27 cellular contexts compared by ENCODE assay signal in genomic region chr7:83466187-83466923, GRCh38.
"Had no signal": no experiment of that assay in that cellular context is flagged by ENCODE, and none has a peak within 500 bp of the region (broad histone marks: within the 10 kb centered on the region; RNA-seq: fewer than 3 reads in every experiment).

No MANE protein-coding gene starts in this region.

- H3K4me3 Mint-ChIP-seq: activated CD4-positive, alpha-beta T cell treated with anti-CD3 and anti-CD28 coated beads for 36 hours; activated CD8-positive, alpha-beta T cell treated with anti-CD3 and anti-CD28 coated beads for 36 hours; activated naive CD4-positive, alpha-beta T cell treated with anti-CD3 and anti-CD28 coated beads, Interleukin-2, amount 50 U/mL, for 24 hours; activated T-cell treated with anti-CD3 and anti-CD28 coated beads, Interleukin-2, amount 50 U/mL, for 72 hours; central memory CD8-positive, alpha-beta T cell had no signal

- H3K36me3 ChIP-seq: ascending aorta, MG63, Peyer's patch, SJCRH30 had no signal

- H3K27me3 ChIP-seq: ascending aorta, body of pancreas, MG63, Peyer's patch, SJCRH30 had no signal

- H3K27ac ChIP-seq: ascending aorta, body of pancreas, Peyer's patch, RWPE1, SJCRH30, VCaP had no signal

- ATAC-seq: activated CD4-positive, alpha-beta T cell treated with anti-CD3 and anti-CD28 coated beads for 36 hours; activated CD8-positive, alpha-beta T cell treated with anti-CD3 and anti-CD28 coated beads for 36 hours; activated T-cell treated with anti-CD3 and anti-CD28 coated beads, Interleukin-2, amount 50 U/mL, for 72 hours; body of pancreas had no signal

- H3K9me3 Mint-ChIP-seq: activated CD8-positive, alpha-beta T cell treated with anti-CD3 and anti-CD28 coated beads for 36 hours; activated naive CD4-positive, alpha-beta T cell treated with anti-CD3 and anti-CD28 coated beads, Interleukin-2, amount 50 U/mL, for 24 hours; activated T-helper 2 cell treated with anti-CD3 and anti-CD28 coated beads, Interferon-gamma antibody, Interleukin-2, Interleukin-4, amounts not matched to agents 10 μg/mL and 5 μg/mL and 100 μg/mL, durations not matched to agents 14 hours and 24 hours and 36 hours had no signal

- H3K4me3 ChIP-seq: ascending aorta, body of pancreas, MG63, Peyer's patch, SJCRH30 had no signal

- H3K9ac ChIP-seq: SK-N-SH had no signal

- H3K4me1 ChIP-seq: ascending aorta, body of pancreas, Peyer's patch had no signal

- H3K9me2 ChIP-seq: SK-N-SH had no signal

- DNase-seq: activated CD4-positive, alpha-beta T cell treated with anti-CD3 and anti-CD28 coated beads for 36 hours; activated CD8-positive, alpha-beta memory T cell treated with anti-CD3 and anti-CD28 coated beads, Interleukin-2, amount 50 U/mL, for 4 hours; activated CD8-positive, alpha-beta T cell treated with anti-CD3 and anti-CD28 coated beads for 36 hours; activated T-cell treated with anti-CD3 and anti-CD28 coated beads, Interleukin-2, amount 50 U/mL, for 72 hours; body of pancreas; MG63; MV-4-11; NCI-H1092 treated with DMSO at 0.1 percent for 48 hours; NCI-H1417 treated with DMSO at 0.1 percent for 48 hours; NCI-H1694; NCI-H2029; NCI-H345; NCI-H510A treated with DMSO at 0.1 percent for 48 hours; NCI-H69; NK-92 treated with Interleukin-12 subunit alpha and Interleukin-12 subunit beta, amount 100 ng/mL, for 24 hours; OCI-M1; Peyer's patch; Right ventricle myocardium superior; SJCRH30; SK-N-SH; T-helper 1 cell had no signal

- H3K27ac Mint-ChIP-seq: activated CD4-positive, alpha-beta T cell treated with anti-CD3 and anti-CD28 coated beads for 36 hours; activated CD8-positive, alpha-beta T cell treated with anti-CD3 and anti-CD28 coated beads for 36 hours; activated naive CD4-positive, alpha-beta T cell treated with anti-CD3 and anti-CD28 coated beads, Interleukin-2, amount 50 U/mL, for 24 hours; activated T-cell treated with anti-CD3 and anti-CD28 coated beads, Interleukin-2, amount 50 U/mL, for 72 hours; activated T-helper 2 cell treated with anti-CD3 and anti-CD28 coated beads, Interferon-gamma antibody, Interleukin-2, Interleukin-4, amounts not matched to agents 10 μg/mL and 5 μg/mL and 100 μg/mL, durations not matched to agents 14 hours and 24 hours and 36 hours had no signal

- H3K27me3 Mint-ChIP-seq: activated CD4-positive, alpha-beta T cell treated with anti-CD3 and anti-CD28 coated beads for 36 hours; activated CD8-positive, alpha-beta T cell treated with anti-CD3 and anti-CD28 coated beads for 36 hours; activated naive CD4-positive, alpha-beta T cell treated with anti-CD3 and anti-CD28 coated beads, Interleukin-2, amount 50 U/mL, for 24 hours; central memory CD8-positive, alpha-beta T cell had no signal

- H3K4me1 Mint-ChIP-seq: activated CD4-positive, alpha-beta T cell treated with anti-CD3 and anti-CD28 coated beads for 36 hours; activated naive CD4-positive, alpha-beta T cell treated with anti-CD3 and anti-CD28 coated beads, Interleukin-2, amount 50 U/mL, for 24 hours; central memory CD8-positive, alpha-beta T cell had no signal

- H3K9me3 ChIP-seq: ascending aorta, body of pancreas, MG63, Peyer's patch, SJCRH30, SK-N-SH had no signal

- H3K36me3 Mint-ChIP-seq: activated naive CD4-positive, alpha-beta T cell treated with anti-CD3 and anti-CD28 coated beads, Interleukin-2, amount 50 U/mL, for 24 hours had no signal

- H3K4me2 ChIP-seq: SK-N-SH had no signal
